ENCODE assay signal across 1 cellular context in the genomic region with DNA sequence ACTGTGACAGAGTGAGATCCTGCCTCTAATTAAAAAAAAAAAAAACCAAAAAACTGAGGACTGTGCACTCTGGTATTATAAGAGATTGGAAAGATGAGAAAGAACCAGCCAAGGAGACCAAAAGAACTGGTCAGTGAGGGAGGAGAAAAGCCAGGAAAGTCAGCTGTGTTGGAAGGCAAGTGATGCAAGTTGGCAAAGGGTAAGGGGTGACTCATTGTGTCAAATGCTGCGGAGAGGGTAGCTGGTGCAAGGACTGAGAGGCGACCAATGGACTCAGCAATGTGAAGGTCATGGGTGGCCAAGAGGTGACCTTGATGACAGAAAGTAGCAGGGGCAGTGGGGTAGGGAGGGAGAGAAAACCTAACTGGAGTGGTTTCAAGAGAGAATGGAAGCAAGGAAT.
TF ChIP-seq lines count a peak whose summit lies in the region.

No MANE protein-coding gene starts in this region.

TF ChIP-seq in GM12891, 5 proteins besides CTCF, POLR2A, EP300 and RAD21 (continued from another document):
- TF ChIP-seq PAX5 (IDR thresholded peaks at IDR 0.05; ENCODE audit: insufficient read depth, low read length, severe bottlenecking) (no peak), TAF1 (IDR thresholded peaks at IDR 0.05; ENCODE audit: low read depth, low read length) (no peak)
